Comparison of ENCODE assay signal across 2 cellular contexts in the genomic region with DNA sequence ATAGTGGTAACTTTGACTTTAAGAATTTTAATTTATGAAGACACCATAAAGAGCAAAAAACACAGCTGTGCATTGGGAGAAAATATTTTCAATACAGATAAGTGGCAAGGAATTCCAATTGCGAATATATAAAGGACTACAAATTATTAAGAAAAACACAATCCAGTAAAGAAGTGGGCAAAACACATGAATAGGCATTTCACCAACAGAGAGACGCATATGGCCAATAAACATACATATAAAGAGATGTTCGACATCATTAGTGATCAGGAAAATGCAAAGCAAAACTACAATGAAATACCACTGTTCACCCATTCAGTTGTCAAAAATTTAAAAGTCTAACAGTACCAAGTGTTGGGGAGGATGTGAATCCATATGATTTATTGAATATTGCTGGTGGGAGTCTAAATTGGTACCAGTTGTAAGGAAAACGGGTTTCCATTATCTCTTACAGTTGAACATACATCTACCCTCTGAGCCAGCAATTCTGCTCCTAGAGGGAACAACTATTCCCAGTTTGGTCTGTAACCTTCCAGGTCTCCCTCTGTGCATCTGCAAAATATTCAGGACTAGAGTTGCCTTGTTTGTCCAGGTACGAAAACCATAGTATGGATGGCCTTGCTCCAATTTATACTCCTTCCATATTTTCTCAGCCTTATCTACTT.
A peak's percentile ranks its signal among the peaks of the same experiment; 100 is the strongest.
TF ChIP-seq lines count a peak whose summit lies in the region.

No MANE protein-coding gene starts in this region.

TF ChIP-seq in HEK293, 187 proteins besides CTCF, POLR2A, EP300 and RAD21:
- TF ChIP-seq ZNF140 (tag by site-specific recombination; IDR thresholded peaks at IDR 0.05) = peak; percentile 93
- TF ChIP-seq ZFP37 (tag by site-specific recombination; IDR thresholded peaks at IDR 0.05) = no peak
- TF ChIP-seq, protein P1, sequence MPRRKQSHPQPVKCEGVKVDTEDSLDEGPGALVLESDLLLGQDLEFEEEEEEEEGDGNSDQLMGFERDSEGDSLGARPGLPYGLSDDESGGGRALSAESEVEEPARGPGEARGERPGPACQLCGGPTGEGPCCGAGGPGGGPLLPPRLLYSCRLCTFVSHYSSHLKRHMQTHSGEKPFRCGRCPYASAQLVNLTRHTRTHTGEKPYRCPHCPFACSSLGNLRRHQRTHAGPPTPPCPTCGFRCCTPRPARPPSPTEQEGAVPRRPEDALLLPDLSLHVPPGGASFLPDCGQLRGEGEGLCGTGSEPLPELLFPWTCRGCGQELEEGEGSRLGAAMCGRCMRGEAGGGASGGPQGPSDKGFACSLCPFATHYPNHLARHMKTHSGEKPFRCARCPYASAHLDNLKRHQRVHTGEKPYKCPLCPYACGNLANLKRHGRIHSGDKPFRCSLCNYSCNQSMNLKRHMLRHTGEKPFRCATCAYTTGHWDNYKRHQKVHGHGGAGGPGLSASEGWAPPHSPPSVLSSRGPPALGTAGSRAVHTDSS (tag by site-specific recombination; IDR thresholded peaks at IDR 0.05) = no peak
- no peak for TF ChIP-seq WT1 (tag by site-specific recombination; IDR thresholded peaks at IDR 0.05)
- TF ChIP-seq SETDB1 (IDR thresholded peaks at IDR 0.05; ENCODE audit: insufficient read length, low read length) = peak; percentile 21
- no peak for TF ChIP-seq ZFP3 (tag by site-specific recombination; IDR thresholded peaks at IDR 0.05; ENCODE audit: low read depth)
- no peak for TF ChIP-seq KLF8 (tag by site-specific recombination; IDR thresholded peaks at IDR 0.05)

TF ChIP-seq in K562, 482 proteins besides CTCF, POLR2A, EP300 and RAD21:
- TF ChIP-seq BDP1 (IDR thresholded peaks at IDR 0.05; ENCODE audit: insufficient read depth, insufficient read length) (no peak), TRIM24 (IDR thresholded peaks at IDR 0.05) (peak; percentile 22 to 39; a peak in 2 of 4 replicates), KAT7 (CRISPR knock-in tag; IDR thresholded peaks at IDR 0.05; ENCODE audit: borderline replicate concordance) (no peak), MEF2D (tag; conservative IDR thresholded peaks at IDR 0.05; ENCODE audit: low read depth) (no peak), NFIC (IDR thresholded peaks at IDR 0.05) (no peak), EWSR1 (IDR thresholded peaks at IDR 0.05; ENCODE audit: borderline replicate concordance, low read depth, partially characterized antibody) (no peak), RBM17 (IDR thresholded peaks at IDR 0.05; ENCODE audit: borderline replicate concordance, low read depth, low read length) (no peak), ZNF707 (CRISPR knock-in tag; conservative IDR thresholded peaks at IDR 0.05) (no peak)
- TF ChIP-seq, protein P2, sequence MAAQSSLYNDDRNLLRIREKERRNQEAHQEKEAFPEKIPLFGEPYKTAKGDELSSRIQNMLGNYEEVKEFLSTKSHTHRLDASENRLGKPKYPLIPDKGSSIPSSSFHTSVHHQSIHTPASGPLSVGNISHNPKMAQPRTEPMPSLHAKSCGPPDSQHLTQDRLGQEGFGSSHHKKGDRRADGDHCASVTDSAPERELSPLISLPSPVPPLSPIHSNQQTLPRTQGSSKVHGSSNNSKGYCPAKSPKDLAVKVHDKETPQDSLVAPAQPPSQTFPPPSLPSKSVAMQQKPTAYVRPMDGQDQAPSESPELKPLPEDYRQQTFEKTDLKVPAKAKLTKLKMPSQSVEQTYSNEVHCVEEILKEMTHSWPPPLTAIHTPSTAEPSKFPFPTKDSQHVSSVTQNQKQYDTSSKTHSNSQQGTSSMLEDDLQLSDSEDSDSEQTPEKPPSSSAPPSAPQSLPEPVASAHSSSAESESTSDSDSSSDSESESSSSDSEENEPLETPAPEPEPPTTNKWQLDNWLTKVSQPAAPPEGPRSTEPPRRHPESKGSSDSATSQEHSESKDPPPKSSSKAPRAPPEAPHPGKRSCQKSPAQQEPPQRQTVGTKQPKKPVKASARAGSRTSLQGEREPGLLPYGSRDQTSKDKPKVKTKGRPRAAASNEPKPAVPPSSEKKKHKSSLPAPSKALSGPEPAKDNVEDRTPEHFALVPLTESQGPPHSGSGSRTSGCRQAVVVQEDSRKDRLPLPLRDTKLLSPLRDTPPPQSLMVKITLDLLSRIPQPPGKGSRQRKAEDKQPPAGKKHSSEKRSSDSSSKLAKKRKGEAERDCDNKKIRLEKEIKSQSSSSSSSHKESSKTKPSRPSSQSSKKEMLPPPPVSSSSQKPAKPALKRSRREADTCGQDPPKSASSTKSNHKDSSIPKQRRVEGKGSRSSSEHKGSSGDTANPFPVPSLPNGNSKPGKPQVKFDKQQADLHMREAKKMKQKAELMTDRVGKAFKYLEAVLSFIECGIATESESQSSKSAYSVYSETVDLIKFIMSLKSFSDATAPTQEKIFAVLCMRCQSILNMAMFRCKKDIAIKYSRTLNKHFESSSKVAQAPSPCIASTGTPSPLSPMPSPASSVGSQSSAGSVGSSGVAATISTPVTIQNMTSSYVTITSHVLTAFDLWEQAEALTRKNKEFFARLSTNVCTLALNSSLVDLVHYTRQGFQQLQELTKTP (IDR thresholded peaks at IDR 0.05; ENCODE audit: low read depth in 1 of 2, partially characterized antibody in 2 of 2) = peak in 1 of 2 experiments; percentile 97
- TF ChIP-seq, protein P3, sequence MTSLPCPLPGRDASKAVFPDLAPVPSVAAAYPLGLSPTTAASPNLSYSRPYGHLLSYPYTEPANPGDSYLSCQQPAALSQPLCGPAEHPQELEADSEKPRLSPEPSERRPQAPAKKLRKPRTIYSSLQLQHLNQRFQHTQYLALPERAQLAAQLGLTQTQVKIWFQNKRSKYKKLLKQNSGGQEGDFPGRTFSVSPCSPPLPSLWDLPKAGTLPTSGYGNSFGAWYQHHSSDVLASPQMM (CRISPR knock-in tag; IDR thresholded peaks at IDR 0.05) = no peak
